Comparison of ENCODE assay signal across 7 cellular contexts in the genomic region with DNA sequence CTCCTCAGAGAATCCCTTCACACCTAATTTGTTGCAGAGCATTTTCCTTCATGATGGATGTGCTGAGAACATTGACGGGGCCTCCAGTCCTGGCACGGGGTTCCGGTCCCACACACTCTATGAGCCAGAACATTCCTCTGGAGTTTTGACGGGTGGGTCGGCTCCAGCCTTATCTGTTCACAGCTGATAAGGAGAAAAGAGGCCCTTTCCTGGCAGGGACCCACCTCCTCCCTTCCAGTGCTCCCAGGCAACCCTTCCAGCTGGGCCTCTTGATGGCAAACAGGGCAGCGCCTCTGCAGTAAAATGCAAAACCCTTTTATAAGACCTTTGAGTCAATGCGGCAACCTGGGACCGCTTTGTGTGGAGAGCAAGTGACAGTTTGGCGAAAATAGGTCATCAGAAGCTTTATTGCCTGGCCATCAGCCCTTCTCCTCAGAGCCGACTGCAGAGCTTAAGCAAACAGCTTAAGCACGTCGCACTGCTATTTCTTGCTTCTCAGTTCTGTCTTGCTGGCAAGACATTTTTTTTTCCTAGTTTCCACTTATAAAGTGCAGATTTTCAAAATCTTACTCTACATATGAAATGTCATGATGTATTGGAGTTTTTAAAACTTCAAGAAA. TPM values are rescaled to one million over a fixed set of nuclear protein-coding genes. Genes with fewer than 3 reads are reported as not detected.
"Had no signal": no experiment of that assay in that cellular context is flagged by ENCODE, and none has a peak within 500 bp of the region (broad histone marks: within the 10 kb centered on the region; RNA-seq: fewer than 3 reads in every experiment).

No MANE protein-coding gene starts in this region.

RNA-seq across cellular contexts. Expression of gene CFC1B, which starts 2.4 kb away (rescaled TPM):
- total RNA-seq: GM23248, H4, H7, HepG2, HFFc6, HT1080 had no signal
- polyA plus RNA-seq: GM23248, HepG2, IgD-negative memory B cell had no signal

RNA-seq across cellular contexts. Expression of gene POTEI, which starts 9.5 kb away (rescaled TPM):
- total RNA-seq: GM23248, HFFc6 had no signal
- polyA plus RNA-seq: GM23248, IgD-negative memory B cell had no signal
